In the genomic region with DNA sequence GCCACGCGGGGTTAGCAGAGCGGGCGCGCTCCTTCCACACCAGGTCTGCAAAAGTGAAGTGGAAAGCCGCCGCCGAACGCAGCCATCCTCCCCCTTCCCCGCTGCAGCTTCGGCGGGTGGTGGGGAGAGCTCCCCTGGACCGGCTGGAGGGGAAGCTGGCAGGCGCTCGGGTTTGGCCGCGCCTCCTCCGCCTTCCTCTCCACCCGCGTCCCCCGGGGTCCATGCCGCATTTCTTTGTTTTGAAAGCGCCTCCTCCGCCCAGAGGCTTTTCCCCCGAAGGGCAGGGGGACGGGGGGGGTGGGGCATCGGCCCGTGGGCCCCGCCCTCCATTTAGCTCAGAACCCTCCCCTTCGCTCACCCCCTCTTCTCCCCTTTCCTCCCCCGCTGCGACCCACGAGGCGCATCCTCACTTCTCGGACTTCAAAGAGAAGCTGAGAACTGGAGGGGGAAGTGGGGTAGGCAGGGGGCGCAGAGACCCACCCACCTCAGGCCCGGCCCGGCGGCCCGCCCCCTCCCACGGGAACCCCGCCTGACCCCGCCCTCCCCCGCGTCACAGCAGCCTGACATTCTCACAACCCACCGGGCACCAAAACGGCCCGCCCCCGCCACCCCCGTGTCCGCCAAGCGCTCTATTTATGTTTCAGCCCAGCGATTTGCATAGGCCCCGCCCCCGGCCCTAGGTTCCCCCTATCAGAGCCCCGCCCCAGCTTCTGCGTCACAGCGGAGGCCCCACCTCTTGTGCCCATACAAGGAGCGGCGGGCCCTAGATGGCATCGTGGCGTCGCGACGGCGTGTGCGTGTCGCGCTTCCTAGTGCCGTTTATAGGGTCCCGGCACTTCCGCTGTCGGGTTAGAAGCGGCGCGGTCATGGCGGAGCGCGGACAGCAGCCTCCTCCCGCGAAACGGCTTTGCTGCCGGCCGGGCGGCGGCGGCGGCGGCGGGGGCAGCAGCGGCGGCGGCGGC, we compare ENCODE assay signal across 1 cellular context.
A peak's percentile ranks its signal among the peaks of the same experiment; 100 is the strongest.
TF ChIP-seq lines count a peak whose summit lies in the region.

A gene (plus strand): TSS at position 852 of the 962 bp plus-strand sequence. CDS start 15 bp downstream, at position 867.

TF ChIP-seq in HepG2, 621 proteins besides CTCF, POLR2A, EP300 and RAD21 (continued from another document and continues in another):
- TF ChIP-seq, protein P1, sequence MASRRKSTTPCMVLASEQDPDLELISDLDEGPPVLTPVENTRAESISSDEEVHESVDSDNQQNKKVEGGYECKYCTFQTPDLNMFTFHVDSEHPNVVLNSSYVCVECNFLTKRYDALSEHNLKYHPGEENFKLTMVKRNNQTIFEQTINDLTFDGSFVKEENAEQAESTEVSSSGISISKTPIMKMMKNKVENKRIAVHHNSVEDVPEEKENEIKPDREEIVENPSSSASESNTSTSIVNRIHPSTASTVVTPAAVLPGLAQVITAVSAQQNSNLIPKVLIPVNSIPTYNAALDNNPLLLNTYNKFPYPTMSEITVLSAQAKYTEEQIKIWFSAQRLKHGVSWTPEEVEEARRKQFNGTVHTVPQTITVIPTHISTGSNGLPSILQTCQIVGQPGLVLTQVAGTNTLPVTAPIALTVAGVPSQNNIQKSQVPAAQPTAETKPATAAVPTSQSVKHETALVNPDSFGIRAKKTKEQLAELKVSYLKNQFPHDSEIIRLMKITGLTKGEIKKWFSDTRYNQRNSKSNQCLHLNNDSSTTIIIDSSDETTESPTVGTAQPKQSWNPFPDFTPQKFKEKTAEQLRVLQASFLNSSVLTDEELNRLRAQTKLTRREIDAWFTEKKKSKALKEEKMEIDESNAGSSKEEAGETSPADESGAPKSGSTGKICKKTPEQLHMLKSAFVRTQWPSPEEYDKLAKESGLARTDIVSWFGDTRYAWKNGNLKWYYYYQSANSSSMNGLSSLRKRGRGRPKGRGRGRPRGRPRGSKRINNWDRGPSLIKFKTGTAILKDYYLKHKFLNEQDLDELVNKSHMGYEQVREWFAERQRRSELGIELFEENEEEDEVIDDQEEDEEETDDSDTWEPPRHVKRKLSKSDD (CRISPR knock-in tag; IDR thresholded peaks at IDR 0.05; ENCODE audit: low read depth) = peak; percentile 35; the same call in 1 of the 2 replicates
- TF ChIP-seq POLR2AphosphoS5 (IDR thresholded peaks at IDR 0.05; ENCODE audit: low read depth, low read length) = peak; percentile 57; the same call in 1 of the 2 replicates
- TF ChIP-seq, protein P2, sequence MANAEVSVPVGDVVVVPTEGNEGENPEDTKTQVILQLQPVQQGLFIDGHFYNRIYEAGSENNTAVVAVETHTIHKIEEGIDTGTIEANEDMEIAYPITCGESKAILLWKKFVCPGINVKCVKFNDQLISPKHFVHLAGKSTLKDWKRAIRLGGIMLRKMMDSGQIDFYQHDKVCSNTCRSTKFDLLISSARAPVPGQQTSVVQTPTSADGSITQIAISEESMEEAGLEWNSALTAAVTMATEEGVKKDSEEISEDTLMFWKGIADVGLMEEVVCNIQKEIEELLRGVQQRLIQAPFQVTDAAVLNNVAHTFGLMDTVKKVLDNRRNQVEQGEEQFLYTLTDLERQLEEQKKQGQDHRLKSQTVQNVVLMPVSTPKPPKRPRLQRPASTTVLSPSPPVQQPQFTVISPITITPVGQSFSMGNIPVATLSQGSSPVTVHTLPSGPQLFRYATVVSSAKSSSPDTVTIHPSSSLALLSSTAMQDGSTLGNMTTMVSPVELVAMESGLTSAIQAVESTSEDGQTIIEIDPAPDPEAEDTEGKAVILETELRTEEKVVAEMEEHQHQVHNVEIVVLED (CRISPR knock-in tag; IDR thresholded peaks at IDR 0.05; ENCODE audit: borderline replicate concordance) = 0 out of 2 replicates have a peak, but pooled peaks have one; percentile 30
- TF ChIP-seq ARHGAP35 (CRISPR knock-in tag; IDR thresholded peaks at IDR 0.05; ENCODE audit: borderline replicate concordance) = no peak
- TF ChIP-seq WIZ (CRISPR knock-in tag; IDR thresholded peaks at IDR 0.05) = no peak
- TF ChIP-seq ZNF781 (CRISPR knock-in tag; IDR thresholded peaks at IDR 0.05; ENCODE audit: borderline replicate concordance, not compliant biosample characterization) = no peak
- TF ChIP-seq ZSCAN30 (CRISPR knock-in tag; IDR thresholded peaks at IDR 0.05) = no peak
- TF ChIP-seq RARA (CRISPR knock-in tag; IDR thresholded peaks at IDR 0.05) = no peak
- TF ChIP-seq, protein P3, sequence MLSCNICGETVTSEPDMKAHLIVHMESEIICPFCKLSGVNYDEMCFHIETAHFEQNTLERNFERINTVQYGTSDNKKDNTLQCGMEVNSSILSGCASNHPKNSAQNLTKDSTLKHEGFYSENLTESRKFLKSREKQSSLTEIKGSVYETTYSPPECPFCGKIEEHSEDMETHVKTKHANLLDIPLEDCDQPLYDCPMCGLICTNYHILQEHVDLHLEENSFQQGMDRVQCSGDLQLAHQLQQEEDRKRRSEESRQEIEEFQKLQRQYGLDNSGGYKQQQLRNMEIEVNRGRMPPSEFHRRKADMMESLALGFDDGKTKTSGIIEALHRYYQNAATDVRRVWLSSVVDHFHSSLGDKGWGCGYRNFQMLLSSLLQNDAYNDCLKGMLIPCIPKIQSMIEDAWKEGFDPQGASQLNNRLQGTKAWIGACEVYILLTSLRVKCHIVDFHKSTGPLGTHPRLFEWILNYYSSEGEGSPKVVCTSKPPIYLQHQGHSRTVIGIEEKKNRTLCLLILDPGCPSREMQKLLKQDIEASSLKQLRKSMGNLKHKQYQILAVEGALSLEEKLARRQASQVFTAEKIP (CRISPR knock-in tag; IDR thresholded peaks at IDR 0.05; ENCODE audit: borderline replicate concordance) = no peak
- TF ChIP-seq ZNF430 (CRISPR knock-in tag; IDR thresholded peaks at IDR 0.05) = no peak
- TF ChIP-seq ZNF614 (CRISPR knock-in tag; IDR thresholded peaks at IDR 0.05; ENCODE audit: borderline replicate concordance) = no peak
- TF ChIP-seq, protein P4, sequence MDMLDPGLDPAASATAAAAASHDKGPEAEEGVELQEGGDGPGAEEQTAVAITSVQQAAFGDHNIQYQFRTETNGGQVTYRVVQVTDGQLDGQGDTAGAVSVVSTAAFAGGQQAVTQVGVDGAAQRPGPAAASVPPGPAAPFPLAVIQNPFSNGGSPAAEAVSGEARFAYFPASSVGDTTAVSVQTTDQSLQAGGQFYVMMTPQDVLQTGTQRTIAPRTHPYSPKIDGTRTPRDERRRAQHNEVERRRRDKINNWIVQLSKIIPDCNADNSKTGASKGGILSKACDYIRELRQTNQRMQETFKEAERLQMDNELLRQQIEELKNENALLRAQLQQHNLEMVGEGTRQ (IDR thresholded peaks at IDR 0.05; ENCODE audit: low read depth, low read length) = no peak
- TF ChIP-seq, protein P4 (CRISPR knock-in tag; IDR thresholded peaks at IDR 0.05; ENCODE audit: borderline replicate concordance) = peak; percentile 97; the same call in 1 of the 2 replicates
- no peak; the same call in 2 of the 3 replicates for TF ChIP-seq MXI1 (IDR thresholded peaks at IDR 0.05; ENCODE audit: borderline replicate concordance, low read depth, low read length)
- TF ChIP-seq MYC (CRISPR knock-in tag; IDR thresholded peaks at IDR 0.05; ENCODE audit: borderline replicate concordance) = peak; percentile 1; the same call in 1 of the 2 replicates
- TF ChIP-seq, protein P5, sequence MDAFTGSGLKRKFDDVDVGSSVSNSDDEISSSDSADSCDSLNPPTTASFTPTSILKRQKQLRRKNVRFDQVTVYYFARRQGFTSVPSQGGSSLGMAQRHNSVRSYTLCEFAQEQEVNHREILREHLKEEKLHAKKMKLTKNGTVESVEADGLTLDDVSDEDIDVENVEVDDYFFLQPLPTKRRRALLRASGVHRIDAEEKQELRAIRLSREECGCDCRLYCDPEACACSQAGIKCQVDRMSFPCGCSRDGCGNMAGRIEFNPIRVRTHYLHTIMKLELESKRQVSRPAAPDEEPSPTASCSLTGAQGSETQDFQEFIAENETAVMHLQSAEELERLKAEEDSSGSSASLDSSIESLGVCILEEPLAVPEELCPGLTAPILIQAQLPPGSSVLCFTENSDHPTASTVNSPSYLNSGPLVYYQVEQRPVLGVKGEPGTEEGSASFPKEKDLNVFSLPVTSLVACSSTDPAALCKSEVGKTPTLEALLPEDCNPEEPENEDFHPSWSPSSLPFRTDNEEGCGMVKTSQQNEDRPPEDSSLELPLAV (CRISPR knock-in tag; conservative IDR thresholded peaks at IDR 0.05; ENCODE audit: low read depth) = no peak
- no peak for TF ChIP-seq SRSF9 (IDR thresholded peaks at IDR 0.05; ENCODE audit: borderline replicate concordance, insufficient read depth, low read depth, low read length, poor library complexity, severe bottlenecking)
- no peak for TF ChIP-seq LCORL (IDR thresholded peaks at IDR 0.05)
- peak; percentile 55; the same call in 1 of the 2 replicates for TF ChIP-seq LCORL (CRISPR knock-in tag; IDR thresholded peaks at IDR 0.05)
- peak; percentile 87 for TF ChIP-seq GABPB1 (CRISPR knock-in tag; IDR thresholded peaks at IDR 0.05)
- TF ChIP-seq, protein P6, sequence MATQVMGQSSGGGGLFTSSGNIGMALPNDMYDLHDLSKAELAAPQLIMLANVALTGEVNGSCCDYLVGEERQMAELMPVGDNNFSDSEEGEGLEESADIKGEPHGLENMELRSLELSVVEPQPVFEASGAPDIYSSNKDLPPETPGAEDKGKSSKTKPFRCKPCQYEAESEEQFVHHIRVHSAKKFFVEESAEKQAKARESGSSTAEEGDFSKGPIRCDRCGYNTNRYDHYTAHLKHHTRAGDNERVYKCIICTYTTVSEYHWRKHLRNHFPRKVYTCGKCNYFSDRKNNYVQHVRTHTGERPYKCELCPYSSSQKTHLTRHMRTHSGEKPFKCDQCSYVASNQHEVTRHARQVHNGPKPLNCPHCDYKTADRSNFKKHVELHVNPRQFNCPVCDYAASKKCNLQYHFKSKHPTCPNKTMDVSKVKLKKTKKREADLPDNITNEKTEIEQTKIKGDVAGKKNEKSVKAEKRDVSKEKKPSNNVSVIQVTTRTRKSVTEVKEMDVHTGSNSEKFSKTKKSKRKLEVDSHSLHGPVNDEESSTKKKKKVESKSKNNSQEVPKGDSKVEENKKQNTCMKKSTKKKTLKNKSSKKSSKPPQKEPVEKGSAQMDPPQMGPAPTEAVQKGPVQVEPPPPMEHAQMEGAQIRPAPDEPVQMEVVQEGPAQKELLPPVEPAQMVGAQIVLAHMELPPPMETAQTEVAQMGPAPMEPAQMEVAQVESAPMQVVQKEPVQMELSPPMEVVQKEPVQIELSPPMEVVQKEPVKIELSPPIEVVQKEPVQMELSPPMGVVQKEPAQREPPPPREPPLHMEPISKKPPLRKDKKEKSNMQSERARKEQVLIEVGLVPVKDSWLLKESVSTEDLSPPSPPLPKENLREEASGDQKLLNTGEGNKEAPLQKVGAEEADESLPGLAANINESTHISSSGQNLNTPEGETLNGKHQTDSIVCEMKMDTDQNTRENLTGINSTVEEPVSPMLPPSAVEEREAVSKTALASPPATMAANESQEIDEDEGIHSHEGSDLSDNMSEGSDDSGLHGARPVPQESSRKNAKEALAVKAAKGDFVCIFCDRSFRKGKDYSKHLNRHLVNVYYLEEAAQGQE (IDR thresholded peaks at IDR 0.05; ENCODE audit: borderline replicate concordance in 1 of 2, low read depth in 1 of 2, low read length in 2 of 2) = peak in 1 of 2 experiments; percentile 74; a peak in 1 of 4 replicates
- no peak for TF ChIP-seq ZBTB20 (CRISPR knock-in tag; IDR thresholded peaks at IDR 0.05; ENCODE audit: borderline replicate concordance, low read depth)
- peak; percentile 58 for TF ChIP-seq SAP130 (CRISPR knock-in tag; IDR thresholded peaks at IDR 0.05; ENCODE audit: low read depth)
- no peak for TF ChIP-seq SIX4 (CRISPR knock-in tag; IDR thresholded peaks at IDR 0.05)
- TF ChIP-seq, protein P7, sequence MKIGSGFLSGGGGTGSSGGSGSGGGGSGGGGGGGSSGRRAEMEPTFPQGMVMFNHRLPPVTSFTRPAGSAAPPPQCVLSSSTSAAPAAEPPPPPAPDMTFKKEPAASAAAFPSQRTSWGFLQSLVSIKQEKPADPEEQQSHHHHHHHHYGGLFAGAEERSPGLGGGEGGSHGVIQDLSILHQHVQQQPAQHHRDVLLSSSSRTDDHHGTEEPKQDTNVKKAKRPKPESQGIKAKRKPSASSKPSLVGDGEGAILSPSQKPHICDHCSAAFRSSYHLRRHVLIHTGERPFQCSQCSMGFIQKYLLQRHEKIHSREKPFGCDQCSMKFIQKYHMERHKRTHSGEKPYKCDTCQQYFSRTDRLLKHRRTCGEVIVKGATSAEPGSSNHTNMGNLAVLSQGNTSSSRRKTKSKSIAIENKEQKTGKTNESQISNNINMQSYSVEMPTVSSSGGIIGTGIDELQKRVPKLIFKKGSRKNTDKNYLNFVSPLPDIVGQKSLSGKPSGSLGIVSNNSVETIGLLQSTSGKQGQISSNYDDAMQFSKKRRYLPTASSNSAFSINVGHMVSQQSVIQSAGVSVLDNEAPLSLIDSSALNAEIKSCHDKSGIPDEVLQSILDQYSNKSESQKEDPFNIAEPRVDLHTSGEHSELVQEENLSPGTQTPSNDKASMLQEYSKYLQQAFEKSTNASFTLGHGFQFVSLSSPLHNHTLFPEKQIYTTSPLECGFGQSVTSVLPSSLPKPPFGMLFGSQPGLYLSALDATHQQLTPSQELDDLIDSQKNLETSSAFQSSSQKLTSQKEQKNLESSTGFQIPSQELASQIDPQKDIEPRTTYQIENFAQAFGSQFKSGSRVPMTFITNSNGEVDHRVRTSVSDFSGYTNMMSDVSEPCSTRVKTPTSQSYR (CRISPR knock-in tag; IDR thresholded peaks at IDR 0.05; ENCODE audit: borderline replicate concordance) = peak; percentile 36; the same call in 1 of the 2 replicates
- TF ChIP-seq MAZ (IDR thresholded peaks at IDR 0.05; ENCODE audit: borderline replicate concordance, low read depth, low read length) = peak; percentile 37; the same call in 1 of the 2 replicates
- TF ChIP-seq MAZ (CRISPR knock-in tag; IDR thresholded peaks at IDR 0.05; ENCODE audit: low read depth) = peak; percentile 50; the same call in 1 of the 2 replicates
- no peak for TF ChIP-seq MLLT10 (CRISPR knock-in tag; IDR thresholded peaks at IDR 0.05)
- peak; percentile 91 for TF ChIP-seq CREB1 (IDR thresholded peaks at IDR 0.05)
- TF ChIP-seq CREB1 (CRISPR knock-in tag; IDR thresholded peaks at IDR 0.05) = peak; percentile 89
- TF ChIP-seq, protein P8, sequence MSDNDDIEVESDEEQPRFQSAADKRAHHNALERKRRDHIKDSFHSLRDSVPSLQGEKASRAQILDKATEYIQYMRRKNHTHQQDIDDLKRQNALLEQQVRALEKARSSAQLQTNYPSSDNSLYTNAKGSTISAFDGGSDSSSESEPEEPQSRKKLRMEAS (IDR thresholded peaks at IDR 0.05) = peak; percentile 45; the same call in 1 of the 2 replicates
- TF ChIP-seq ZNF333 (CRISPR knock-in tag; IDR thresholded peaks at IDR 0.05; ENCODE audit: borderline replicate concordance) = 0 out of 2 replicates have a peak, but pooled peaks have one; percentile 24
- peak; percentile 45; the same call in 1 of the 2 replicates for TF ChIP-seq SALL1 (CRISPR knock-in tag; IDR thresholded peaks at IDR 0.05)
- TF ChIP-seq ZNF326 (CRISPR knock-in tag; IDR thresholded peaks at IDR 0.05; ENCODE audit: borderline replicate concordance) = no peak
- TF ChIP-seq CCAR2 (optimal IDR thresholded peaks at IDR 0.05; ENCODE audit: low read depth, low read length) = no peak
- peak; percentile 42; the same call in 1 of the 2 replicates for TF ChIP-seq EED (CRISPR knock-in tag; IDR thresholded peaks at IDR 0.05)
- peak; percentile 37; the same call in 1 of the 2 replicates for TF ChIP-seq SIN3A (IDR thresholded peaks at IDR 0.05; ENCODE audit: borderline replicate concordance, low read depth, low read length)
- no peak for TF ChIP-seq TBL1XR1 (IDR thresholded peaks at IDR 0.05; ENCODE audit: borderline replicate concordance, low read length, partially characterized antibody)
- 0 out of 2 replicates have a peak, but pooled peaks have one; percentile 50 for TF ChIP-seq HOXA5 (CRISPR knock-in tag; IDR thresholded peaks at IDR 0.05)
- no peak for TF ChIP-seq TRIM24 (CRISPR knock-in tag; IDR thresholded peaks at IDR 0.05)
